In genomic region chr2:73081181-73081671, GRCh38 we compare ENCODE assay signal across 20 cellular contexts. TPM values are rescaled to one million over a fixed set of nuclear protein-coding genes. Genes with fewer than 3 reads are reported as not detected.
DNase-seq lines count a peak whose midpoint lies in the region; ATAC-seq, FAIRE-seq and TF ChIP-seq lines count a peak whose summit lies in the region.
"Had no signal": no experiment of that assay in that cellular context is flagged by ENCODE, and none has a peak within 500 bp of the region (broad histone marks: within the 10 kb centered on the region; RNA-seq: fewer than 3 reads in every experiment).

No MANE protein-coding gene starts in this region.

- intact Hi-C loops in HepG2 (cut with micrococcal nuclease; ENCODE audit: unreplicated experiment): no loop called here

- peaks cover 6% of the 10 kb centered on the region for H3K79me2 ChIP-seq in HepG2 (ENCODE audit: insufficient read depth, low read length)

- peak; percentile 10 for DNase-seq in NCI-H82 (lab: John Stamatoyannopoulos, UW)
- no peak for DNase-seq in NCI-H82 treated with DMSO at 0.1 percent for 48 hours (lab: John Stamatoyannopoulos, UW; ENCODE audit: unreplicated experiment)
- peak; percentile 52 for DNase-seq in WTC11 (ENCODE audit: low spot score)
- DNase-seq in HepG2 (ENCODE audit: low spot score): no peak
- no peak for DNase-seq in DMS 273 treated with DMSO at 0.1 percent for 48 hours (lab: John Stamatoyannopoulos, UW)
- no peak for DNase-seq in pons (ENCODE audit: low spot score)
- DNase-seq: Kasumi-1; MM.1S; NCI-H1092 treated with DMSO at 0.1 percent for 48 hours; NCI-H1694 treated with DMSO at 0.1 percent for 48 hours; NCI-H510A; NK-92 treated with Interleukin-12 subunit alpha and Interleukin-12 subunit beta, amount 100 ng/mL, for 24 hours; RPMI8226; SW 1271 had no signal

- H3K4me3 Mint-ChIP-seq in WTC11: no peak overlapping the region
- H3K4me3 Mint-ChIP-seq: IgD-negative memory B cell had no signal

- no peak for TF ChIP-seq RAD21 in HepG2 (CRISPR knock-in tag; IDR thresholded peaks at IDR 0.05)

- no peak overlapping the region for H3K4me2 ChIP-seq in HepG2 (ENCODE audit: low read depth, low read length)

- TF ChIP-seq EP300 in HepG2 (IDR thresholded peaks at IDR 0.05; ENCODE audit: low read depth in 2 of 2, low read length in 2 of 2) (no peak), HepG2 (CRISPR knock-in tag; IDR thresholded peaks at IDR 0.05; ENCODE audit: borderline replicate concordance) (no peak)

- in situ Hi-C loops in HepG2 (cut with HindIII; ENCODE audit: extremely low pct_ligation_motif_present, low pct_unique_long_range_greater_than_20kb): no loop called here

- TF ChIP-seq CTCF in WTC11 (IDR thresholded peaks at IDR 0.05): no peak
- TF ChIP-seq CTCF in HepG2 (CRISPR knock-in tag; IDR thresholded peaks at IDR 0.05): no peak

- no peaks in the 10 kb centered on the region for H3K9me3 ChIP-seq in HepG2 (ENCODE audit: low read length)

- H3K36me3 ChIP-seq in HepG2 (replicated peaks in 1 of 2; ENCODE audit: control insufficient read depth in 1 of 2, insufficient read depth in 2 of 2, low read length in 2 of 2): peaks cover 33 to 34% of the 10 kb centered on the region in 2 experiments

- peaks cover 21% of the 10 kb centered on the region; the same call in 1 of the 2 replicates for H4K20me1 ChIP-seq in HepG2 (ENCODE audit: insufficient read depth, low read length)

- POLR2A ChIA-PET in WTC11 (lab: Charles Lee): interaction anchor here (1.1 kb wide), 1 partner anchor 31 kb away, joined by 3 read pairs; the partner anchor contains the start of gene RAB11FIP5
- POLR2A ChIA-PET in HepG2 (lab: Yijun Ruan, JAX): interaction anchor here (0.7 kb wide), 1 partner anchor 131 kb away, joined by 4 read pairs; no protein-coding TSS in a partner anchor

- no peaks in the 10 kb centered on the region for H3K9me3 Mint-ChIP-seq in WTC11
- H3K9me3 Mint-ChIP-seq: IgD-negative memory B cell had no signal

- no peak for TF ChIP-seq POLR2A in HepG2 (IDR thresholded peaks at IDR 0.05; ENCODE audit: insufficient read depth in 1 of 2, low read depth in 2 of 2, low read length in 2 of 2)
- TF ChIP-seq POLR2A in GM18505 (IDR thresholded peaks at IDR 0.05; ENCODE audit: borderline replicate concordance, extremely low read depth, insufficient read depth, insufficient read length): no peak

- WGBS in HepG2 (ENCODE audit: low lambda C conversion rate): 96% methylated on average over 16 of the region's 16 CpGs

- H3K4me1 Mint-ChIP-seq in WTC11: peaks cover 18% of the 10 kb centered on the region
- H3K4me1 Mint-ChIP-seq: IgD-negative memory B cell had no signal

- ATAC-seq in WTC11 (peak; percentile 54), HepG2 (no peak), GM18505 (IDR thresholded peaks at IDR 0.05; ENCODE audit: unreplicated experiment) (no peak), GM18909 (IDR thresholded peaks at IDR 0.05; ENCODE audit: poor library complexity, unreplicated experiment) (no peak)

- peaks cover 3% of the 10 kb centered on the region; the same call in 1 of the 2 replicates for H3K36me3 Mint-ChIP-seq in WTC11

- no peak overlapping the region for H3K4me3 ChIP-seq in HepG2 (replicated peaks in 1 of 3; ENCODE audit: insufficient read depth in 1 of 3, low read depth in 2 of 3, low read length in 3 of 3)

- H2AFZ ChIP-seq in HepG2 (ENCODE audit: low read length): no peak overlapping the region

- no peak overlapping the region for H3K9ac ChIP-seq in HepG2 (ENCODE audit: insufficient read depth, low read depth, low read length)

- peak overlapping the region; percentile 13 for H3K27ac ChIP-seq in HepG2 (ENCODE audit: extremely low read length, insufficient read depth, low read length)

- 0 out of 2 replicates have a peak overlapping the region, but pooled peaks have one; percentile 23 for H3K27ac Mint-ChIP-seq in WTC11
- H3K27ac Mint-ChIP-seq: IgD-negative memory B cell had no signal

- H3K27me3 ChIP-seq in HepG2 (ENCODE audit: control insufficient read depth in 1 of 2, insufficient read depth in 2 of 2, low read length in 2 of 2): no peaks in the 10 kb centered on the region

- peaks cover 6% of the 10 kb centered on the region; the same call in 1 of the 2 replicates for H3K4me1 ChIP-seq in HepG2 (ENCODE audit: insufficient read depth, low read length)

- no peaks in the 10 kb centered on the region for H3K27me3 Mint-ChIP-seq in WTC11 (ENCODE audit: low read depth)

- no peak for FAIRE-seq in HepG2 (lab: Jason Lieb, UNC)
- FAIRE-seq: GM12892, GM19239, H54 had no signal

- CTCF ChIA-PET in WTC11 (lab: Charles Lee) (interaction anchor here (0.8 to 7.7 kb wide), 11 partner anchors 10 to 194 kb away, joined by 3 to 88 read pairs (median 4); partner anchors contain the start of genes SFXN5 and SPR), HepG2 (lab: Yijun Ruan, JAX; ENCODE audit: low intra/inter-chr PET ratio, low total read pairs) (no interaction called here)

- no TSS peak for BruUV-seq in HepG2 (replicated peaks; lab: Mats Ljungman, UMichigan)

TF ChIP-seq in HepG2, 621 proteins besides CTCF, POLR2A, EP300 and RAD21:
- no peak for TF ChIP-seq PHF8 (CRISPR knock-in tag; IDR thresholded peaks at IDR 0.05)
- TF ChIP-seq NR2F2 (IDR thresholded peaks at IDR 0.05; ENCODE audit: borderline replicate concordance, low read depth): no peak
- TF ChIP-seq MEIS2 (CRISPR knock-in tag; IDR thresholded peaks at IDR 0.05): no peak
- no peak for TF ChIP-seq ADNP (CRISPR knock-in tag; IDR thresholded peaks at IDR 0.05)
- TF ChIP-seq HNRNPLL (IDR thresholded peaks at IDR 0.05; ENCODE audit: low read depth, low read length, poor library complexity, severe bottlenecking): peak; percentile 35

RNA-seq across cellular contexts. Expression of gene SFXN5, which starts 9.7 kb away (rescaled TPM):
- total RNA-seq in WTC11 (2021): 23.1 to 25.9 TPM (median 23.6 TPM) in 3 replicates
- 22.2 and 34.9 TPM in 2 replicates for total RNA-seq in HepG2 (2016; rRNA removed; fragmentation: Illumina TruSeq; extraction: Trizol)
- 11.0 and 15.1 TPM in 2 replicates for total RNA-seq in HepG2 (2016; cell fraction: cytosol; rRNA removed; fragmentation: Illumina TruSeq; extraction: Trizol; ENCODE audit: low read depth)
- 21.1 and 36.4 TPM in 2 replicates for total RNA-seq in HepG2 (2016; cell fraction: insoluble cytoplasmic fraction; rRNA removed; fragmentation: Illumina TruSeq; extraction: Trizol)
- total RNA-seq in HepG2 (2016; cell fraction: membrane; rRNA removed; fragmentation: Illumina TruSeq; extraction: Trizol): 13.2 and 15.3 TPM in 2 replicates
- 42.2 and 47.8 TPM in 2 replicates for total RNA-seq in HepG2 (2016; cell fraction: nucleus; rRNA removed; fragmentation: Illumina TruSeq; extraction: Trizol)
- polyA plus RNA-seq in HepG2 (2011; rRNA removed): 37.4 and 42.8 TPM in 2 replicates
- polyA plus RNA-seq in HepG2 (2011; cell fraction: cytosol; rRNA removed): 13.2 and 17.2 TPM in 2 replicates
- polyA plus RNA-seq in HepG2 (2011; cell fraction: nucleus; rRNA removed): 139 and 168 TPM in 2 replicates
- 18.2 and 24.8 TPM in 2 replicates for polyA plus RNA-seq in HepG2 (2012)
- polyA plus RNA-seq in HepG2 (2016; cell fraction: cytosol; fragmentation: Illumina TruSeq; extraction: Trizol; ENCODE audit: low read depth): 6.1 and 6.5 TPM in 2 replicates
- 23.9 and 25.9 TPM in 2 replicates for polyA plus RNA-seq in HepG2 (2016; cell fraction: insoluble cytoplasmic fraction; fragmentation: Illumina TruSeq; extraction: Trizol; ENCODE audit: low read depth)
- polyA plus RNA-seq in HepG2 (2016; cell fraction: membrane; fragmentation: Illumina TruSeq; extraction: Trizol; ENCODE audit: low read depth): 8.0 and 9.0 TPM in 2 replicates
- polyA plus RNA-seq in HepG2 (2016; cell fraction: nucleus; fragmentation: Illumina TruSeq; extraction: Trizol; ENCODE audit: insufficient read depth, low read depth): 68.3 and 69.6 TPM in 2 replicates
- 36.5 and 73.0 TPM in 2 replicates for polyA minus RNA-seq in HepG2 (2011; rRNA and poly(A)+ RNA removed; ENCODE audit: low replicate concordance)
- polyA minus RNA-seq in HepG2 (2011; cell fraction: cytosol; rRNA and poly(A)+ RNA removed): 12.6 and 13.0 TPM in 2 replicates
- 49.6 and 54.8 TPM in 2 replicates for polyA minus RNA-seq in HepG2 (2011; cell fraction: nucleus; rRNA and poly(A)+ RNA removed)

RNA-seq across cellular contexts. Expression of gene RAB11FIP5, which starts 31.5 kb away (rescaled TPM):
- total RNA-seq in WTC11 (2021) (14.0 to 16.0 TPM (median 14.3 TPM) in 3 replicates), HepG2 (2016; rRNA removed; fragmentation: Illumina TruSeq; extraction: Trizol) (8.7 and 9.4 TPM in 2 replicates)
- total RNA-seq in HepG2 (2016; cell fraction: cytosol; rRNA removed; fragmentation: Illumina TruSeq; extraction: Trizol; ENCODE audit: low read depth): 3.7 and 4.2 TPM in 2 replicates
- 8.6 and 9.1 TPM in 2 replicates for total RNA-seq in HepG2 (2016; cell fraction: insoluble cytoplasmic fraction; rRNA removed; fragmentation: Illumina TruSeq; extraction: Trizol)
- 10.0 and 13.0 TPM in 2 replicates for total RNA-seq in HepG2 (2016; cell fraction: membrane; rRNA removed; fragmentation: Illumina TruSeq; extraction: Trizol)
- total RNA-seq in HepG2 (2016; cell fraction: nucleus; rRNA removed; fragmentation: Illumina TruSeq; extraction: Trizol): 6.7 and 7.5 TPM in 2 replicates
- 21.9 and 22.9 TPM in 2 replicates for polyA plus RNA-seq in HepG2 (2011; rRNA removed)
- 17.5 and 19.5 TPM in 2 replicates for polyA plus RNA-seq in HepG2 (2011; cell fraction: cytosol; rRNA removed)
- 19.6 and 23.6 TPM in 2 replicates for polyA plus RNA-seq in HepG2 (2011; cell fraction: nucleus; rRNA removed)
- polyA plus RNA-seq in HepG2 (2012): 25.5 and 27.1 TPM in 2 replicates
- polyA plus RNA-seq in HepG2 (2016; cell fraction: cytosol; fragmentation: Illumina TruSeq; extraction: Trizol; ENCODE audit: low read depth): 2.1 TPM in 2 replicates
- 8.6 and 12.8 TPM in 2 replicates for polyA plus RNA-seq in HepG2 (2016; cell fraction: insoluble cytoplasmic fraction; fragmentation: Illumina TruSeq; extraction: Trizol; ENCODE audit: low read depth)
- 5.8 and 6.9 TPM in 2 replicates for polyA plus RNA-seq in HepG2 (2016; cell fraction: membrane; fragmentation: Illumina TruSeq; extraction: Trizol; ENCODE audit: low read depth)
- polyA plus RNA-seq in HepG2 (2016; cell fraction: nucleus; fragmentation: Illumina TruSeq; extraction: Trizol; ENCODE audit: insufficient read depth, low read depth): 10.7 and 10.8 TPM in 2 replicates
- polyA minus RNA-seq in HepG2 (2011; rRNA and poly(A)+ RNA removed; ENCODE audit: low replicate concordance): 29.9 and 45.2 TPM in 2 replicates
- 12.6 and 13.2 TPM in 2 replicates for polyA minus RNA-seq in HepG2 (2011; cell fraction: cytosol; rRNA and poly(A)+ RNA removed)
- 14.7 and 18.7 TPM in 2 replicates for polyA minus RNA-seq in HepG2 (2011; cell fraction: nucleus; rRNA and poly(A)+ RNA removed)

Comparison
In these comparisons a context has a peak if more than half of its experiments do, and no peak if none do; other contexts are left out.
1. DNase-seq: peak in NCI-H82 (single experiment) and WTC11 (single experiment); none in NCI-H82 treated with DMSO at 0.1 percent for 48 hours (single experiment), HepG2 (single experiment), DMS 273 treated with DMSO at 0.1 percent for 48 hours (single experiment) and pons (single experiment).